ENCODE assay signal across 8 cellular contexts in genomic region chr12:100266802-100267602, GRCh38. TPM values are rescaled to one million over a fixed set of nuclear protein-coding genes. Genes with fewer than 3 reads are reported as not detected.
DNase-seq lines count a peak whose midpoint lies in the region; ATAC-seq and TF ChIP-seq lines count a peak whose summit lies in the region.

TSS of gene DEPDC4 (minus strand) at chr12:100267079. CDS start at chr12:100267076, 3 bp downstream.
TSS of gene SCYL2 (plus strand) at chr12:100267177. CDS start at chr12:100282971, 15,794 bp downstream.

- no peaks in the 10 kb centered on the region for H3K27me3 Mint-ChIP-seq in activated naive CD8-positive, alpha-beta T cell

- H3K27me3 ChIP-seq in SK-N-SH (ENCODE audit: insufficient read depth), result no peaks in the 10 kb centered on the region

- H3K9ac ChIP-seq in SK-N-SH, result peak within 1 kb of the TSS; percentile 91

- H2AFZ ChIP-seq in SK-N-SH (ENCODE audit: low read depth), result peak within 1 kb of the TSS; percentile 95

- POLR2A ChIA-PET in GM10248 (lab: Yijun Ruan, JAX), result interaction anchor here (0.6 to 0.8 kb wide), 3 partner anchors 17 to 1487 kb away, joined by 3 to 5 read pairs (median 4); no protein-coding TSS in a partner anchor
- POLR2A ChIA-PET in SK-N-SH (lab: Yijun Ruan, JAX), result interaction anchor here (0.6 to 2.1 kb wide), 3 partner anchors 12 to 1597 kb away, joined by 3 to 11 read pairs (median 3); partner anchors contain the start of gene ACTR6

- H3K4me3 ChIP-seq in SK-N-SH (ENCODE audit: low read depth in 2 of 2, low read length in 1 of 2), result peak within 1 kb of the TSS; percentile 79 to 88

- H3K4me1 ChIP-seq in SK-N-SH (ENCODE audit: control insufficient read depth in 1 of 2, insufficient read depth in 2 of 2, low read depth in 1 of 2, low read length in 1 of 2), result peaks cover 12 to 13% of the 10 kb centered on the region in 2 experiments; a peak in 3 of 4 replicates

- H3K27ac Mint-ChIP-seq in activated naive CD8-positive, alpha-beta T cell, result peak within 1 kb of the TSS; percentile 97

- peaks cover 32% of the 10 kb centered on the region for H3K4me1 Mint-ChIP-seq in activated naive CD8-positive, alpha-beta T cell (ENCODE audit: low read depth)

- peak within 1 kb of the TSS; percentile 89 to 93 for H3K27ac ChIP-seq in SK-N-SH (ENCODE audit: low read depth in 2 of 2, low read length in 1 of 2)
- H3K27ac ChIP-seq in temporal lobe (ENCODE audit: low read depth, low read length), result peak within 1 kb of the TSS; percentile 77

- H3K9me3 ChIP-seq in SK-N-SH, result no peaks in the 10 kb centered on the region

- TF ChIP-seq CTCF in GM10248 (IDR thresholded peaks at IDR 0.05; ENCODE audit: control extremely low read depth, extremely low read depth, low read depth, missing control alignments) (no peak), SK-N-SH (IDR thresholded peaks at IDR 0.05) (no peak)

- peak within 1 kb of the TSS; percentile 98 for H3K4me3 Mint-ChIP-seq in activated naive CD8-positive, alpha-beta T cell

- no peak; a peak in 2 of 4 replicates for TF ChIP-seq EP300 in SK-N-SH (IDR thresholded peaks at IDR 0.05; ENCODE audit: borderline replicate concordance in 1 of 2, low read depth in 1 of 2, low read length in 1 of 2)

- DNase-seq in GM10248 (ENCODE audit: extremely low spot score) (peak; percentile 94), NCI-H1092 (lab: John Stamatoyannopoulos, UW) (peak; percentile 87), SK-N-SH (peak; percentile 94), glomerular endothelial cell (ENCODE audit: extremely low read depth, low read depth, low spot score) (peak; percentile 69), occipital lobe (lab: John Stamatoyannopoulos, UW) (peak; percentile 95)

- H3K36me3 Mint-ChIP-seq in activated naive CD8-positive, alpha-beta T cell, result no peaks in the 10 kb centered on the region

- H3K79me2 ChIP-seq in SK-N-SH (ENCODE audit: insufficient read depth), result peaks cover 46% of the 10 kb centered on the region

- TF ChIP-seq RAD21 in SK-N-SH (IDR thresholded peaks at IDR 0.05; ENCODE audit: low read length), result no peak

- peak within 1 kb of the TSS; percentile 84 for H3K4me2 ChIP-seq in SK-N-SH

- peaks cover 26% of the 10 kb centered on the region for H4K20me1 ChIP-seq in SK-N-SH (ENCODE audit: insufficient read depth)

- peak; percentile 94 for ATAC-seq in HG02610 (IDR thresholded peaks at IDR 0.05; ENCODE audit: unreplicated experiment)

- CTCF ChIA-PET in GM10248 (lab: Yijun Ruan, JAX), result interaction anchor here (0.7 to 3.1 kb wide), 7 partner anchors 9 to 138 kb away, joined by 3 to 7 read pairs (median 4); partner anchors contain the start of gene ACTR6
- CTCF ChIA-PET in SK-N-SH (lab: Yijun Ruan, JAX), result interaction anchor here (0.8 to 1.0 kb wide), 2 partner anchors 48 to 288 kb away, joined by 4 read pairs; no protein-coding TSS in a partner anchor

- H3F3A ChIP-seq in SK-N-SH (replicated peaks; ENCODE audit: insufficient read depth), result peaks cover 6% of the 10 kb centered on the region

- WGBS in SK-N-SH (ENCODE audit: low lambda C conversion rate), result 2% methylated on average over 24 of the region's 64 CpGs

- H3K36me3 ChIP-seq in SK-N-SH (replicated peaks in 1 of 2; ENCODE audit: control insufficient read depth in 1 of 2, insufficient read depth in 2 of 2, low read length in 1 of 2), result peaks cover 2 to 3% of the 10 kb centered on the region in 2 experiments

- H3K9me2 ChIP-seq in SK-N-SH, result no peaks in the 10 kb centered on the region

- no peaks in the 10 kb centered on the region for H3K9me3 Mint-ChIP-seq in activated naive CD8-positive, alpha-beta T cell (ENCODE audit: low read depth)

TF ChIP-seq in SK-N-SH, 30 proteins besides CTCF, POLR2A, EP300 and RAD21 (continues in another document):
- TF ChIP-seq RCOR1 (IDR thresholded peaks at IDR 0.05; ENCODE audit: low read length) (no peak), RXRA (IDR thresholded peaks at IDR 0.05; ENCODE audit: borderline replicate concordance, low read depth) (no peak), NFIC (IDR thresholded peaks at IDR 0.05; ENCODE audit: borderline replicate concordance) (peak; percentile 47), SIN3A (IDR thresholded peaks at IDR 0.05; ENCODE audit: borderline replicate concordance, low read depth, low read length) (peak; percentile 41), CHD2 (IDR thresholded peaks at IDR 0.05; ENCODE audit: low read length, partially characterized antibody) (peak; percentile 2), TCF12 (IDR thresholded peaks at IDR 0.05) (no peak), FOSL2 (IDR thresholded peaks at IDR 0.05; ENCODE audit: borderline replicate concordance, low read depth) (no peak), IRF3 (IDR thresholded peaks at IDR 0.05; ENCODE audit: low read depth, low read length) (no peak), FOXJ3 (CRISPR knock-in tag; IDR thresholded peaks at IDR 0.05) (no peak), FOXM1 (IDR thresholded peaks at IDR 0.05; ENCODE audit: low read depth) (no peak), ELF1 (IDR thresholded peaks at IDR 0.05) (no peak), ZBTB33 (IDR thresholded peaks at IDR 0.05; ENCODE audit: borderline replicate concordance, low read depth) (no peak), JUND (IDR thresholded peaks at IDR 0.05) (no peak), GATA2 (CRISPR knock-in tag; IDR thresholded peaks at IDR 0.05) (no peak), POLR2AphosphoS5 (IDR thresholded peaks at IDR 0.05; ENCODE audit: low read depth, low read length) (no peak), NRF1 (IDR thresholded peaks at IDR 0.05; ENCODE audit: low read depth, low read length) (no peak), MXI1 (IDR thresholded peaks at IDR 0.05; ENCODE audit: low read depth, low read length) (peak; percentile 38), RFX5 (IDR thresholded peaks at IDR 0.05; ENCODE audit: low read length) (0 out of 2 replicates have a peak, but pooled peaks have one; percentile 51), GABPA (IDR thresholded peaks at IDR 0.05; ENCODE audit: low read depth) (peak; percentile 79), YY1 (IDR thresholded peaks at IDR 0.05; ENCODE audit: low read depth) (peak; percentile 54; the same call in 1 of the 2 replicates), TEAD4 (IDR thresholded peaks at IDR 0.05; ENCODE audit: borderline replicate concordance, insufficient read depth) (no peak), EZH2phosphoT487 (IDR thresholded peaks at IDR 0.05; ENCODE audit: borderline replicate concordance, low read depth) (no peak), TAF1 (IDR thresholded peaks at IDR 0.05; ENCODE audit: borderline replicate concordance, low read depth, low read length) (peak; percentile 59), MEF2A (IDR thresholded peaks at IDR 0.05; ENCODE audit: borderline replicate concordance, low read depth) (no peak), SMC3 (IDR thresholded peaks at IDR 0.05; ENCODE audit: low read depth, low read length) (no peak), USF2 (IDR thresholded peaks at IDR 0.05; ENCODE audit: borderline replicate concordance, low read depth, low read length) (no peak)

RNA-seq across cellular contexts. Expression of gene DEPDC4, which starts in this region (rescaled TPM):
- 0.76 and 1.7 TPM in 2 replicates for polyA plus RNA-seq in SK-N-SH (2012; rRNA removed)
- polyA plus RNA-seq in SK-N-SH (2012; cell fraction: cytosol; rRNA removed), result 1.7 and 2.4 TPM in 2 replicates
- 0.35 and 1.1 TPM in 2 replicates for polyA plus RNA-seq in SK-N-SH (2012; cell fraction: nucleus; rRNA removed)
- total RNA-seq in glomerular endothelial cell (0.15 and 0.41 TPM in 2 replicates), occipital lobe (1.2 TPM), temporal lobe (2.7 TPM)

RNA-seq across cellular contexts. Expression of gene SCYL2, which starts in this region (rescaled TPM):
- 7.5 and 9.7 TPM in 2 replicates for polyA plus RNA-seq in SK-N-SH (2012; rRNA removed)
- 13.2 and 15.5 TPM in 2 replicates for polyA plus RNA-seq in SK-N-SH (2012; cell fraction: cytosol; rRNA removed)
- 6.9 and 15.8 TPM in 2 replicates for polyA plus RNA-seq in SK-N-SH (2012; cell fraction: nucleus; rRNA removed)
- total RNA-seq in glomerular endothelial cell, result 41.9 and 59.4 TPM in 2 replicates
- 123 TPM for total RNA-seq in occipital lobe
- total RNA-seq in temporal lobe, result 92.7 TPM

Comparison
In these comparisons a context has a peak if more than half of its experiments do, and no peak if none do; other contexts are left out.
1. Peak in every context shown above with its lines: DNase-seq, ATAC-seq, H3K4me3 ChIP-seq and H3K27ac ChIP-seq.